ENCODE assay signal across 9 cellular contexts in the genomic region with DNA sequence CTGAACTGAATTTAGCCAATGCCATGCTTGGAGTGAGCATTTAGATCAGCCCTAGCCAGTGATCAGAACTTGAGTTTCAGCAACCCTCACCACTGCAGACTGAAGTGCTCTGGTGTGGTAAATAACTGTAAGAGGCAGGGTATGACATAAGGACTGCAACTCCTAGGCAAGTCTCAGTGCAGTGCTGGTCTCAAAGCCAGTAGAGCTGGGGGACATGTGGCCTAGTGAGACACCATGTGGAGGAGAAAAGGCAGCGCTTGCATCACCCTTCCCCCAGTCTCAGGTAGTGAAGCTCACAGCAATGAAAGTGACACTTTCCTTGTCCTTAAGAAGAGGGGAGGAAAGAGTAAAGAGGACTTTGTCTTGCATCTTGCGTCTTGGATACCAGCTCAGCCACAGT.
DNase-seq lines count a peak whose midpoint lies in the region; ATAC-seq and TF ChIP-seq lines count a peak whose summit lies in the region.
"Had no signal": no experiment of that assay in that cellular context is flagged by ENCODE, and none has a peak within 500 bp of the region (broad histone marks: within the 10 kb centered on the region; RNA-seq: fewer than 3 reads in every experiment).

No MANE protein-coding gene starts in this region.

- DNase-seq in Caki2 (ENCODE audit: low read depth): peak; percentile 42
- DNase-seq in PC-9: peak; percentile 33 to 37
- DNase-seq in iPS-NIHi11 (ENCODE audit: low spot score): peak; percentile 42
- DNase-seq in NCI-H1105 (lab: John Stamatoyannopoulos, UW): no peak
- DNase-seq in activated CD4-positive, alpha-beta T cell treated with anti-CD3 and anti-CD28 coated beads, Interleukin-2, amount 50 U/mL, for 4 hours: no peak

- in situ Hi-C loops in Caki2 (cut with HindIII; ENCODE audit: low pct_unique_long_range_greater_than_20kb, low sequenced_read_pairs): no loop called here

- H3K27ac ChIP-seq in PC-9: no peak overlapping the region
- H3K27ac ChIP-seq: HL-60 had no signal

- no peaks in the 10 kb centered on the region for H3K36me3 ChIP-seq in PC-9 (ENCODE audit: low read depth)

- H3F3A ChIP-seq in PC-9 (ENCODE audit: insufficient read depth, low read depth): no peaks in the 10 kb centered on the region

- POLR2A ChIA-PET in PC-9 (lab: Charles Lee; ENCODE audit: unreplicated experiment): interaction anchor here (0.7 kb wide), 1 partner anchor 95 kb away, joined by 3 read pairs; no protein-coding TSS in a partner anchor

- no peaks in the 10 kb centered on the region for H3K9me3 ChIP-seq in PC-9 (ENCODE audit: insufficient read depth, low read depth)

- TF ChIP-seq CTCF in PC-9 (conservative IDR thresholded peaks at IDR 0.05): peak; percentile 28; the same call in 1 of the 2 replicates

- ATAC-seq in HG02798 (IDR thresholded peaks at IDR 0.05; ENCODE audit: poor library complexity, unreplicated experiment) (peak; percentile 52), HG03097 (IDR thresholded peaks at IDR 0.05; ENCODE audit: low FRiP score, unreplicated experiment) (no peak), HG02981 (IDR thresholded peaks at IDR 0.05; ENCODE audit: unreplicated experiment) (no peak)

- no peak overlapping the region for H3K4me2 ChIP-seq in PC-9

- no peaks in the 10 kb centered on the region for H4K20me1 ChIP-seq in PC-9 (ENCODE audit: insufficient read depth)

- BruUV-seq in PC-9 (replicated peaks; lab: Mats Ljungman, UMichigan): no TSS peak

- intact Hi-C loops in PC-9 (cut with micrococcal nuclease; ENCODE audit: unreplicated experiment): loop anchor here (1.0 kb wide), 1 partner anchor 256 kb away; no protein-coding TSS in a partner anchor

- CTCF ChIA-PET in PC-9 (lab: Charles Lee): interaction anchor here (1.2 kb wide), 1 partner anchor 255 kb away, joined by 3 read pairs; no protein-coding TSS in a partner anchor

- no peaks in the 10 kb centered on the region for H3K4me1 ChIP-seq in PC-9 (replicated peaks; ENCODE audit: insufficient read depth)

- no peaks in the 10 kb centered on the region for H3K79me2 ChIP-seq in PC-9 (ENCODE audit: low read depth)

- H3K9me2 ChIP-seq in PC-9 (ENCODE audit: insufficient read depth): no peaks in the 10 kb centered on the region

- H3K27me3 ChIP-seq in PC-9 (ENCODE audit: insufficient read depth, low read depth): no peaks in the 10 kb centered on the region

- no peak overlapping the region for H2AFZ ChIP-seq in PC-9

- H3K4me3 ChIP-seq in PC-9: no peak overlapping the region

Comparison
In these comparisons a context has a peak if more than half of its experiments do, and no peak if none do; other contexts are left out.
1. DNase-seq: peak in Caki2 (single experiment), PC-9 (2 of 2) and iPS-NIHi11 (single experiment); none in NCI-H1105 (single experiment) and activated CD4-positive, alpha-beta T cell treated with anti-CD3 and anti-CD28 coated beads, Interleukin-2, amount 50 U/mL, for 4 hours (0 of 2).